10 cellular contexts compared by ENCODE assay signal in genomic region chr6:161444464-161444863, GRCh38.
DNase-seq lines count a peak whose midpoint lies in the region; ATAC-seq and TF ChIP-seq lines count a peak whose summit lies in the region.
"Had no signal": no experiment of that assay in that cellular context is flagged by ENCODE, and none has a peak within 500 bp of the region (broad histone marks: within the 10 kb centered on the region; RNA-seq: fewer than 3 reads in every experiment).

No MANE protein-coding gene starts in this region.

- H3K27ac ChIP-seq in RWPE1 = no peak overlapping the region

- no peaks in the 10 kb centered on the region for H3K36me3 Mint-ChIP-seq in stimulated activated effector memory CD8-positive, alpha-beta T cell treated with anti-CD3 and anti-CD28 coated beads, Interleukin-12 subunit alpha, Interleukin-12 subunit beta, amount 100 ng/mL, for 72 hours
- H3K36me3 Mint-ChIP-seq: activated naive CD4-positive, alpha-beta T cell treated with anti-CD3 and anti-CD28 coated beads, Interleukin-2, amount 50 U/mL, for 72 hours had no signal

- H3K9me3 Mint-ChIP-seq in stimulated activated effector memory CD8-positive, alpha-beta T cell treated with anti-CD3 and anti-CD28 coated beads, Interleukin-12 subunit alpha, Interleukin-12 subunit beta, amount 100 ng/mL, for 72 hours = no peaks in the 10 kb centered on the region
- H3K9me3 Mint-ChIP-seq: activated naive CD4-positive, alpha-beta T cell treated with anti-CD3 and anti-CD28 coated beads, Interleukin-2, amount 50 U/mL, for 72 hours had no signal

- H3K4me1 Mint-ChIP-seq in stimulated activated effector memory CD8-positive, alpha-beta T cell treated with anti-CD3 and anti-CD28 coated beads, Interleukin-12 subunit alpha, Interleukin-12 subunit beta, amount 100 ng/mL, for 72 hours = no peaks in the 10 kb centered on the region

- POLR2A ChIA-PET in RWPE1 (lab: Yijun Ruan, JAX; ENCODE audit: low non-redundant PET) = no interaction called here

- TF ChIP-seq CTCF in RWPE1 (conservative IDR thresholded peaks at IDR 0.05; ENCODE audit: low read depth) = no peak

- CTCF ChIA-PET in RWPE1 (lab: Yijun Ruan, JAX) = no interaction called here

- DNase-seq in NCI-H82 (lab: John Stamatoyannopoulos, UW) = peak; percentile 36
- no peak for DNase-seq in NCI-H82 treated with DMSO at 0.1 percent for 48 hours (lab: John Stamatoyannopoulos, UW; ENCODE audit: unreplicated experiment)
- peak in 45 of 56 donors; percentile 7 to 85 (median 48) for DNase-seq in amygdala (lab: John Stamatoyannopoulos, UW)
- peak; percentile 23 for DNase-seq in iPS-NIHi11 (ENCODE audit: low spot score)
- no peak for DNase-seq in stimulated activated effector memory CD8-positive, alpha-beta T cell treated with anti-CD3 and anti-CD28 coated beads, Interleukin-12 subunit alpha, Interleukin-12 subunit beta, amount 100 ng/mL, for 72 hours (ENCODE audit: low spot score in 2 of 2)
- no peak for DNase-seq in DMS53 (lab: John Stamatoyannopoulos, UW)
- no peak for DNase-seq in RWPE1 (ENCODE audit: low spot score)

- H3K4me3 Mint-ChIP-seq in stimulated activated effector memory CD8-positive, alpha-beta T cell treated with anti-CD3 and anti-CD28 coated beads, Interleukin-12 subunit alpha, Interleukin-12 subunit beta, amount 100 ng/mL, for 72 hours = no peak overlapping the region

- peak; percentile 61 for ATAC-seq in stimulated activated effector memory CD8-positive, alpha-beta T cell treated with anti-CD3 and anti-CD28 coated beads, Interleukin-12 subunit alpha, Interleukin-12 subunit beta, amount 100 ng/mL, for 72 hours
- no peak for ATAC-seq in GM18867 (IDR thresholded peaks at IDR 0.05; ENCODE audit: unreplicated experiment)
- ATAC-seq: A549 had no signal

- H3K27ac Mint-ChIP-seq in stimulated activated effector memory CD8-positive, alpha-beta T cell treated with anti-CD3 and anti-CD28 coated beads, Interleukin-12 subunit alpha, Interleukin-12 subunit beta, amount 100 ng/mL, for 72 hours = no peak overlapping the region
- H3K27ac Mint-ChIP-seq: activated naive CD4-positive, alpha-beta T cell treated with anti-CD3 and anti-CD28 coated beads, Interleukin-2, amount 50 U/mL, for 72 hours had no signal

Comparison
In these comparisons a context has a peak if more than half of its experiments do, and no peak if none do; other contexts are left out.
1. DNase-seq: peak in NCI-H82 (single experiment), amygdala (45 of 56) and iPS-NIHi11 (single experiment); none in NCI-H82 treated with DMSO at 0.1 percent for 48 hours (single experiment), stimulated activated effector memory CD8-positive, alpha-beta T cell treated with anti-CD3 and anti-CD28 coated beads, Interleukin-12 subunit alpha, Interleukin-12 subunit beta, amount 100 ng/mL, for 72 hours (0 of 2), DMS53 (single experiment) and RWPE1 (single experiment).